In the genomic region with DNA sequence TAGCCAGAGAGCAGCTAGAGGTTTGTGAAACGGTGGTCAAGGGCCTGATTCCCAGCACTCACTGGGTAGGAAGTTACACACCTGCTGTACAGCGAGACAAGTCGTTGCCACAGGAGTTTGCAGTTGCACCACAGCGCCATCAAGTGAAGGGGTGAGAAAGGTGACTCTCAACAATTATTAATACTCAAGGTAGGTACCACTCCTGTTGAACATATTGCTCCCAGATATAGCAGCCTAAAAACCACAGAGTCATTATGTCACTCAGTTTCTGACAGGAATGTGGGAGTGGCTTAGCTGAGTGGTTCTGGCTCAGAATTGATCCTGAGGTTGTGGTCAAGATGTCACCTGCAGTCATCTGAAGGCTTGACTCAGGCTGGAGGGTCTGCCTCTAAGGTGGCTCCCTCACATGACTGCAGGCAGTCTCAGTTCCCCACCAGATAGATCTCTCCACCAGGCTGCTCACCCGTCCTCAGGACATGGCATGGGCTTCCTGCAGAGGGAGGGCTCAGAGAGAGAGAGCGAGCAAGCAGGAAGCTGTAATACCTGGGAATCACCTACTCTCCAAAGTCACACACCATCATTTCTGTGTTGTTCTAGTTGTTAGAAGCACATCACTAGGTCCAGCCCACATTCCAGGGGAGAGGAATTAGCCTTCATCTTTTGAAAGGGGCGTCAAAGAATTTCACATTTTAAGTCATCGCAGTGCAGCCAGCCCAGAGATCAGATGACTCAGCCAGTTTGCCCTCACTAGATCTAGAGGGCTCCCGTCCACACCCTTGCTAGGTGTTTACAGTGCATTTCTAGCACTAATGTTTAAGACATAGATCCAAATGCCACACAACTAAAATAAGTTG, we compare ENCODE assay signal across 1 cellular context.
A peak's percentile ranks its signal among the peaks of the same experiment; 100 is the strongest.
TF ChIP-seq lines count a peak whose summit lies in the region.

No MANE protein-coding gene starts in this region.

TF ChIP-seq in K562, 482 proteins besides CTCF, POLR2A, EP300 and RAD21 (continued from another document):
- TF ChIP-seq, protein P1, sequence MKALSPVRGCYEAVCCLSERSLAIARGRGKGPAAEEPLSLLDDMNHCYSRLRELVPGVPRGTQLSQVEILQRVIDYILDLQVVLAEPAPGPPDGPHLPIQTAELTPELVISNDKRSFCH (CRISPR knock-in tag; IDR thresholded peaks at IDR 0.05), result no peak
- TF ChIP-seq, protein P1 (tag; IDR thresholded peaks at IDR 0.05), result no peak
- TF ChIP-seq, protein P2, sequence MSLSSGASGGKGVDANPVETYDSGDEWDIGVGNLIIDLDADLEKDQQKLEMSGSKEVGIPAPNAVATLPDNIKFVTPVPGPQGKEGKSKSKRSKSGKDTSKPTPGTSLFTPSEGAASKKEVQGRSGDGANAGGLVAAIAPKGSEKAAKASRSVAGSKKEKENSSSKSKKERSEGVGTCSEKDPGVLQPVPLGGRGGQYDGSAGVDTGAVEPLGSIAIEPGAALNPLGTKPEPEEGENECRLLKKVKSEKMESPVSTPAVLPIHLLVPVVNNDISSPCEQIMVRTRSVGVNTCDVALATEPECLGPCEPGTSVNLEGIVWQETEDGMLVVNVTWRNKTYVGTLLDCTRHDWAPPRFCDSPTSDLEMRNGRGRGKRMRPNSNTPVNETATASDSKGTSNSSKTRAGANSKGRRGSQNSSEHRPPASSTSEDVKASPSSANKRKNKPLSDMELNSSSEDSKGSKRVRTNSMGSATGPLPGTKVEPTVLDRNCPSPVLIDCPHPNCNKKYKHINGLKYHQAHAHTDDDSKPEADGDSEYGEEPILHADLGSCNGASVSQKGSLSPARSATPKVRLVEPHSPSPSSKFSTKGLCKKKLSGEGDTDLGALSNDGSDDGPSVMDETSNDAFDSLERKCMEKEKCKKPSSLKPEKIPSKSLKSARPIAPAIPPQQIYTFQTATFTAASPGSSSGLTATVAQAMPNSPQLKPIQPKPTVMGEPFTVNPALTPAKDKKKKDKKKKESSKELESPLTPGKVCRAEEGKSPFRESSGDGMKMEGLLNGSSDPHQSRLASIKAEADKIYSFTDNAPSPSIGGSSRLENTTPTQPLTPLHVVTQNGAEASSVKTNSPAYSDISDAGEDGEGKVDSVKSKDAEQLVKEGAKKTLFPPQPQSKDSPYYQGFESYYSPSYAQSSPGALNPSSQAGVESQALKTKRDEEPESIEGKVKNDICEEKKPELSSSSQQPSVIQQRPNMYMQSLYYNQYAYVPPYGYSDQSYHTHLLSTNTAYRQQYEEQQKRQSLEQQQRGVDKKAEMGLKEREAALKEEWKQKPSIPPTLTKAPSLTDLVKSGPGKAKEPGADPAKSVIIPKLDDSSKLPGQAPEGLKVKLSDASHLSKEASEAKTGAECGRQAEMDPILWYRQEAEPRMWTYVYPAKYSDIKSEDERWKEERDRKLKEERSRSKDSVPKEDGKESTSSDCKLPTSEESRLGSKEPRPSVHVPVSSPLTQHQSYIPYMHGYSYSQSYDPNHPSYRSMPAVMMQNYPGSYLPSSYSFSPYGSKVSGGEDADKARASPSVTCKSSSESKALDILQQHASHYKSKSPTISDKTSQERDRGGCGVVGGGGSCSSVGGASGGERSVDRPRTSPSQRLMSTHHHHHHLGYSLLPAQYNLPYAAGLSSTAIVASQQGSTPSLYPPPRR (CRISPR knock-in tag; IDR thresholded peaks at IDR 0.05; ENCODE audit: borderline replicate concordance), result no peak
- TF ChIP-seq POLR2B (IDR thresholded peaks at IDR 0.05; ENCODE audit: low read depth, partially characterized antibody), result no peak
- TF ChIP-seq ZNF583 (CRISPR knock-in tag; IDR thresholded peaks at IDR 0.05), result peak; percentile 29; the same call in 1 of the 2 replicates
- TF ChIP-seq HNRNPLL (IDR thresholded peaks at IDR 0.05; ENCODE audit: low read depth, low read length, poor library complexity, severe bottlenecking), result no peak
- no peak for TF ChIP-seq ZNF75A (CRISPR knock-in tag; IDR thresholded peaks at IDR 0.05)
- no peak for TF ChIP-seq MCM2 (IDR thresholded peaks at IDR 0.05; ENCODE audit: low read depth)
- TF ChIP-seq, protein P3, sequence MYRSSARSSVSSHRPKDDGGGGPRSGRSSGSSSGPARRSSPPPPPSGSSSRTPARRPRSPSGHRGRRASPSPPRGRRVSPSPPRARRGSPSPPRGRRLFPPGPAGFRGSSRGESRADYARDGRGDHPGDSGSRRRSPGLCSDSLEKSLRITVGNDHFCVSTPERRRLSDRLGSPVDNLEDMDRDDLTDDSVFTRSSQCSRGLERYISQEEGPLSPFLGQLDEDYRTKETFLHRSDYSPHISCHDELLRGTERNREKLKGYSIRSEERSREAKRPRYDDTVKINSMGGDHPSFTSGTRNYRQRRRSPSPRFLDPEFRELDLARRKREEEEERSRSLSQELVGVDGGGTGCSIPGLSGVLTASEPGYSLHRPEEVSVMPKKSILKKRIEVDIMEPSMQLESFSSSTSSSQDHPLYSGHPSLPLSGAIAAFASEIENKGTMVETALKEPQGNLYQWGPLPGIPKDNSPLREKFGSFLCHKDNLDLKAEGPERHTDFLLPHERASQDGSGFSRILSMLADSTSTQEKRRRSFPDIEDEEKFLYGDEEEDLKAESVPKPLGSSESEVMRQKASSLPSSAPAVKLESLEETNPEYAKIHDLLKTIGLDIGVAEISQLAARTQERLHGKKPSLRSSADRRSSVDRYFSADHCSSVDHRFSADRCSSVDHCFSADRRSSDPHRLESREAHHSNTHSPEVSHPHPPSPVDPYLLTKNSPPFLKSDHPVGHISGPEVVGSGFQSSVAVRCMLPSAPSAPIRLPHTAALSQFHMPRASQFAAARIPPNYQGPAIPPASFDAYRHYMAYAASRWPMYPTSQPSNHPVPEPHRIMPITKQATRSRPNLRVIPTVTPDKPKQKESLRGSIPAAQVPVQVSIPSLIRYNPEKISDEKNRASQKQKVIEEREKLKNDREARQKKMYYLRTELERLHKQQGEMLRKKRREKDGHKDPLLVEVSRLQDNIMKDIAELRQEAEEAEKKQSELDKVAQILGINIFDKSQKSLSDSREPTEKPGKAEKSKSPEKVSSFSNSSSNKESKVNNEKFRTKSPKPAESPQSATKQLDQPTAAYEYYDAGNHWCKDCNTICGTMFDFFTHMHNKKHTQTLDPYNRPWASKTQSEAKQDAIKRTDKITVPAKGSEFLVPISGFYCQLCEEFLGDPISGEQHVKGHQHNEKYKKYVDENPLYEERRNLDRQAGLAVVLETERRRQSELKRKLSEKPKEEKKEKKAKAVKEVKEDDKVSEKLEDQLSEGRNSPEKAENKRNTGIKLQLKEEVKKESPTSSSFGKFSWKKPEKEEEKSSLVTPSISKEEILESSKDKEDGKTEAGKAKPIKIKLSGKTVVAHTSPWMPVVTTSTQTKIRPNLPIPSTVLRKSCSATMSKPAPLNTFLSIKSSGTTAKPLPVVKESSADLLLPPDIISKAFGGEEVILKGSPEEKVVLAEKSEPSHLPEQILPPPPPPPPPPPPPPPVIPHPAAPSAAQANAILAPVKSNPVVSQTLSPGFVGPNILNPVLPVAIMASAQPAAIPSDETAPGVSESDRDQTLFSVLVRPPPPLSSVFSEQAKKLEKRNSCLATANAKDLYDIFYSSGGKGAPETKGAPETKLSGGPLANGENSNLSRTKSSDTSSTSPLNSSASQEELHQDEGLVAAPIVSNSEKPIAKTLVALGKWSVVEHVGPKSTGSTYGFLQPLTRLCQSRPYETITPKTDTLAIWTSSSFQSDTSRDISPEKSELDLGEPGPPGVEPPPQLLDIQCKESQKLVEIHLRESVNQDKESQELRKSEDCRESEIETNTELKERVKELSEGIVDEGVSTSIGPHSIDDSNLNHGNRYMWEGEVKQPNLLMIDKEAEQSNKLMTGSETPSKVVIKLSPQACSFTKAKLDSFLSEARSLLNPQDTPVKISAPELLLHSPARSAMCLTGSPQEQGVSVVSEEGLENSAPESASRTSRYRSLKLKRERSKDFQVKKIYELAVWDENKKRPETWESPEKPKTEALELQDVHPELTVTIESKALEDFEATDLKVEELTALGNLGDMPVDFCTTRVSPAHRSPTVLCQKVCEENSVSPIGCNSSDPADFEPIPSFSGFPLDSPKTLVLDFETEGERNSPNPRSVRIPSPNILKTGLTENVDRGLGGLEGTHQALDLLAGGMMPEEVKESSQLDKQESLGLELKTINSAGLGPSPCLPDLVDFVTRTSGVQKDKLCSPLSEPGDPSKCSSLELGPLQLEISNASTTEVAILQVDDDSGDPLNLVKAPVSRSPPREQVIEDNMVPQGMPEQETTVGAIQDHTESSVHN (IDR thresholded peaks at IDR 0.05; ENCODE audit: borderline replicate concordance in 1 of 2, low read depth in 1 of 2), result no peak
- TF ChIP-seq ETV6 (IDR thresholded peaks at IDR 0.05; ENCODE audit: borderline replicate concordance in 1 of 2, low read depth in 2 of 2, low read length in 1 of 2), result no peak
- no peak for TF ChIP-seq ETV6 (CRISPR knock-in tag; IDR thresholded peaks at IDR 0.05; ENCODE audit: borderline replicate concordance)
- no peak for TF ChIP-seq ZNF76 (CRISPR knock-in tag; IDR thresholded peaks at IDR 0.05; ENCODE audit: borderline replicate concordance)
- no peak for TF ChIP-seq CAMTA2 (CRISPR knock-in tag; conservative IDR thresholded peaks at IDR 0.05)
- TF ChIP-seq, protein P4, sequence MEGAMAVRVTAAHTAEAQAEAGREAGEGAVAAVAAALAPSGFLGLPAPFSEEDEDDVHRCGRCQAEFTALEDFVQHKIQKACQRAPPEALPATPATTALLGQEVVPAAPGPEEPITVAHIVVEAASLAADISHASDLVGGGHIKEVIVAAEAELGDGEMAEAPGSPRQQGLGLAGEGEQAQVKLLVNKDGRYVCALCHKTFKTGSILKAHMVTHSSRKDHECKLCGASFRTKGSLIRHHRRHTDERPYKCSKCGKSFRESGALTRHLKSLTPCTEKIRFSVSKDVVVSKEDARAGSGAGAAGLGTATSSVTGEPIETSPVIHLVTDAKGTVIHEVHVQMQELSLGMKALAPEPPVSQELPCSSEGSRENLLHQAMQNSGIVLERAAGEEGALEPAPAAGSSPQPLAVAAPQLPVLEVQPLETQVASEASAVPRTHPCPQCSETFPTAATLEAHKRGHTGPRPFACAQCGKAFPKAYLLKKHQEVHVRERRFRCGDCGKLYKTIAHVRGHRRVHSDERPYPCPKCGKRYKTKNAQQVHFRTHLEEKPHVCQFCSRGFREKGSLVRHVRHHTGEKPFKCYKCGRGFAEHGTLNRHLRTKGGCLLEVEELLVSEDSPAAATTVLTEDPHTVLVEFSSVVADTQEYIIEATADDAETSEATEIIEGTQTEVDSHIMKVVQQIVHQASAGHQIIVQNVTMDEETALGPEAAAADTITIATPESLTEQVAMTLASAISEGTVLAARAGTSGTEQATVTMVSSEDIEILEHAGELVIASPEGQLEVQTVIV (CRISPR knock-in tag; IDR thresholded peaks at IDR 0.05; ENCODE audit: borderline replicate concordance), result no peak
- TF ChIP-seq ZNF586 (CRISPR knock-in tag; conservative IDR thresholded peaks at IDR 0.05), result no peak
- no peak for TF ChIP-seq RBFOX2 (IDR thresholded peaks at IDR 0.05; ENCODE audit: low read depth, low read length)
TF ChIP-seq in K562: peak in this region for 109.
